9 cellular contexts compared by ENCODE assay signal in genomic region chr13:39148513-39148961, GRCh38.
DNase-seq lines count a peak whose midpoint lies in the region; ATAC-seq and TF ChIP-seq lines count a peak whose summit lies in the region.
"Had no signal": no experiment of that assay in that cellular context is flagged by ENCODE, and none has a peak within 500 bp of the region (broad histone marks: within the 10 kb centered on the region; RNA-seq: fewer than 3 reads in every experiment).

No MANE protein-coding gene starts in this region.

- H3K4me1 Mint-ChIP-seq in activated CD4-positive, alpha-beta memory T cell treated with anti-CD3 and anti-CD28 coated beads, Interleukin-2, amount 10 ng/mL, durations not matched to agents 7 days and 5 days, result peaks cover 9% of the 10 kb centered on the region
- H3K4me1 Mint-ChIP-seq in CD4-positive, alpha-beta T cell (ENCODE audit: low read depth), result no peaks in the 10 kb centered on the region

- peaks cover 5% of the 10 kb centered on the region for H3K27me3 ChIP-seq in CD4-positive, alpha-beta T cell (ENCODE audit: control insufficient read depth, insufficient read depth, low read length)

- H3K9me3 Mint-ChIP-seq in activated CD4-positive, alpha-beta memory T cell treated with anti-CD3 and anti-CD28 coated beads, Interleukin-2, amount 10 ng/mL, durations not matched to agents 7 days and 5 days, result no peaks in the 10 kb centered on the region
- H3K9me3 Mint-ChIP-seq in CD4-positive, alpha-beta T cell, result peaks cover 2% of the 10 kb centered on the region

- CTCF ChIA-PET in activated CD4-positive, alpha-beta memory T cell treated with anti-CD3 and anti-CD28 coated beads, Interleukin-2, amount 10 ng/mL, durations not matched to agents 7 days and 5 days (lab: Charles Lee), result no interaction called here
- CTCF ChIA-PET in CD4-positive, alpha-beta T cell (lab: Charles Lee), result no interaction called here

- no peaks in the 10 kb centered on the region for H3K36me3 Mint-ChIP-seq in activated CD4-positive, alpha-beta memory T cell treated with anti-CD3 and anti-CD28 coated beads, Interleukin-2, amount 10 ng/mL, durations not matched to agents 7 days and 5 days (ENCODE audit: low read depth)
- no peaks in the 10 kb centered on the region for H3K36me3 Mint-ChIP-seq in CD4-positive, alpha-beta T cell (ENCODE audit: low read depth)

- no peak overlapping the region for H3K27ac Mint-ChIP-seq in activated CD4-positive, alpha-beta memory T cell treated with anti-CD3 and anti-CD28 coated beads, Interleukin-2, amount 10 ng/mL, durations not matched to agents 7 days and 5 days
- H3K27ac Mint-ChIP-seq in CD4-positive, alpha-beta T cell, result no peak overlapping the region

- no peaks in the 10 kb centered on the region for H3K9me3 ChIP-seq in CD4-positive, alpha-beta T cell (ENCODE audit: control insufficient read depth, low read length)

- H3K27me3 Mint-ChIP-seq in activated CD4-positive, alpha-beta memory T cell treated with anti-CD3 and anti-CD28 coated beads, Interleukin-2, amount 10 ng/mL, durations not matched to agents 7 days and 5 days, result peaks cover 13% of the 10 kb centered on the region
- H3K27me3 Mint-ChIP-seq in CD4-positive, alpha-beta T cell, result peaks cover 37% of the 10 kb centered on the region

- DNase-seq in COR-L47 (lab: John Stamatoyannopoulos, UW) (peak; percentile 56), HS-5 (ENCODE audit: low read depth) (peak; percentile 33), iris pigment epithelial cell (ENCODE audit: low read depth) (peak; percentile 70), amniotic stem cell (lab: John Stamatoyannopoulos, UW) (no peak)
- no peak for DNase-seq in activated CD4-positive, alpha-beta memory T cell treated with anti-CD3 and anti-CD28 coated beads, Interleukin-2, amount 10 ng/mL, durations not matched to agents 7 days and 5 days
- no peak for DNase-seq in CD4-positive, alpha-beta T cell

- POLR2A ChIA-PET in activated CD4-positive, alpha-beta memory T cell treated with anti-CD3 and anti-CD28 coated beads, Interleukin-2, amount 10 ng/mL, durations not matched to agents 7 days and 5 days (lab: Charles Lee), result no interaction called here
- POLR2A ChIA-PET in CD4-positive, alpha-beta T cell (lab: Charles Lee), result no interaction called here

- no peak for TF ChIP-seq CTCF in CD4-positive, alpha-beta T cell (IDR thresholded peaks at IDR 0.05)

- H3K27ac ChIP-seq in CD4-positive, alpha-beta T cell (ENCODE audit: low read depth, low read length), result no peak overlapping the region

- no peak for ATAC-seq in CD4-positive, alpha-beta T cell (ENCODE audit: poor library complexity)
- no peak for ATAC-seq in HG03342 (IDR thresholded peaks at IDR 0.05; ENCODE audit: unreplicated experiment)
- no peak for ATAC-seq in GM19395 (IDR thresholded peaks at IDR 0.05; ENCODE audit: unreplicated experiment)
- ATAC-seq: Panc1 had no signal

- intact Hi-C loops in CD4-positive, alpha-beta T cell (cut with DNase I, micrococcal nuclease), result no loop called here

- H3K4me3 Mint-ChIP-seq in activated CD4-positive, alpha-beta memory T cell treated with anti-CD3 and anti-CD28 coated beads, Interleukin-2, amount 10 ng/mL, durations not matched to agents 7 days and 5 days, result peak overlapping the region; percentile 2
- H3K4me3 Mint-ChIP-seq in CD4-positive, alpha-beta T cell, result no peak overlapping the region

Comparison
In these comparisons a context has a peak if more than half of its experiments do, and no peak if none do; other contexts are left out.
1. DNase-seq: peak in COR-L47 (single experiment), HS-5 (single experiment) and iris pigment epithelial cell (single experiment); none in activated CD4-positive, alpha-beta memory T cell treated with anti-CD3 and anti-CD28 coated beads, Interleukin-2, amount 10 ng/mL, durations not matched to agents 7 days and 5 days (single experiment), CD4-positive, alpha-beta T cell (0 of 10) and amniotic stem cell (single experiment).